ENCODE assay signal across 8 cellular contexts in the genomic region with DNA sequence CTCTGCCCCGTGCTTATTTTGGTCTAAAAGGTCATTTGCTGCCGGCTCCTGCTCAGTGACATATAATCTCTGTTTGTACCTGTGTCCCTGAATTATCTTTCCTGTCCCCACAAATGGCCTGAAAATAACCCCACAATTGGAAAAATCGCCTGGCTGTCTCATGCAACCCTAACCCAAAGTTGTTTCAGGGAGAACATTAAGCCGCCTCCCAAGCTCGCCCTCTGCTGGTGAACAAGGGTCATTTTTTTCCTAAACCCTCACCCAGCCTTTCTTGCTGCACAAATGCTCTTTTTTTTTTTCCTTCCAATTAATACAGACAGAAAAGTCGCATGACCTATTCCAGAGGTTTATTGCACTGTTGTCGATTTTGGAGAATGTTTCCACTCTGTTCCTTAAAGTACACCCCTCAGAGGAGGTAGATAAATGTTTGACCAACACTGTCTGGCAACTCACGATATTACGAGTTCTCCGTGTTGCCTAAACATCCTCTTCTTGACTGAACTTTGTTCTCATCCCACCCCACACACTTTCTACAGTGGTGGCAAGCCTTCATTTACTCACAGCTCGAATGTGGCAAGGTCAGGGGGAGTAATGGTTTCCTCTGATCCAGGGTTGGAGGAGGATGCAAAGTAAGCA.
A peak's percentile ranks its signal among the peaks of the same experiment; 100 is the strongest.
DNase-seq lines count a peak whose midpoint lies in the region; ATAC-seq and TF ChIP-seq lines count a peak whose summit lies in the region.

No MANE protein-coding gene starts in this region.

- no peak overlapping the region for H3K4me3 ChIP-seq in left lung

- no peaks in the 10 kb centered on the region for H3K27me3 Mint-ChIP-seq in activated CD4-positive, alpha-beta T cell treated with anti-CD3 and anti-CD28 coated beads, Interleukin-2, amount 10 ng/mL, durations not matched to agents 24 days and 14 days

- H3K4me1 ChIP-seq in left lung, result peaks cover 0 to 16% of the 10 kb centered on the region in 2 donors

- H3K4me3 Mint-ChIP-seq in activated CD4-positive, alpha-beta T cell treated with anti-CD3 and anti-CD28 coated beads, Interleukin-2, amount 10 ng/mL, durations not matched to agents 24 days and 14 days, result no peak overlapping the region

- H3K36me3 Mint-ChIP-seq in activated CD4-positive, alpha-beta T cell treated with anti-CD3 and anti-CD28 coated beads, Interleukin-2, amount 10 ng/mL, durations not matched to agents 24 days and 14 days (ENCODE audit: low read depth), result no peaks in the 10 kb centered on the region

- H3K27me3 ChIP-seq in left lung, result no peaks in the 10 kb centered on the region

- peak; percentile 59 for ATAC-seq in GM21717 (IDR thresholded peaks at IDR 0.05; ENCODE audit: unreplicated experiment)
- ATAC-seq in left lung, result peak; percentile 87
- no peak for ATAC-seq in GM19397 (IDR thresholded peaks at IDR 0.05; ENCODE audit: unreplicated experiment)

- intact Hi-C loops in activated CD4-positive, alpha-beta T cell treated with anti-CD3 and anti-CD28 coated beads, Interleukin-2, amount 10 ng/mL, durations not matched to agents 24 days and 14 days (cut with micrococcal nuclease), result loop anchor here (1.0 kb wide), 2 partner anchors 385 to 1379 kb away; no protein-coding TSS in a partner anchor
- intact Hi-C loops in left lung (cut with DNase I), result loop anchor here in 1 of 2 donors (10.0 kb wide), 1 partner anchor 369 kb away; no protein-coding TSS in a partner anchor

- DNase-seq in CD1c-positive myeloid dendritic cell (ENCODE audit: extremely low spot score) (peak; percentile 62), NCI-H2227 (lab: John Stamatoyannopoulos, UW; ENCODE audit: unreplicated experiment) (peak; percentile 54), left lung (peak in 1 of 2 donors; percentile 49)
- DNase-seq in activated CD4-positive, alpha-beta T cell treated with anti-CD3 and anti-CD28 coated beads, Interleukin-2, amount 10 ng/mL, durations not matched to agents 24 days and 14 days, result peak; percentile 84
- DNase-seq in stimulated activated CD4-positive, alpha-beta T cell treated with anti-CD3 and anti-CD28 coated beads, TNF-alpha, amount 100 ng/mL, for 1 hour (ENCODE audit: low read depth in 3 of 3, low spot score in 1 of 3), result peak; percentile 19 to 40 (median 30)

- H3K36me3 ChIP-seq in left lung, result no peaks in the 10 kb centered on the region

- H3K9me3 Mint-ChIP-seq in activated CD4-positive, alpha-beta T cell treated with anti-CD3 and anti-CD28 coated beads, Interleukin-2, amount 10 ng/mL, durations not matched to agents 24 days and 14 days, result no peaks in the 10 kb centered on the region

- H3K4me1 Mint-ChIP-seq in activated CD4-positive, alpha-beta T cell treated with anti-CD3 and anti-CD28 coated beads, Interleukin-2, amount 10 ng/mL, durations not matched to agents 24 days and 14 days, result no peaks in the 10 kb centered on the region

- peak; percentile 66 to 67 for TF ChIP-seq CTCF in left lung (IDR thresholded peaks at IDR 0.05)

- no peak overlapping the region for H3K27ac Mint-ChIP-seq in activated CD4-positive, alpha-beta T cell treated with anti-CD3 and anti-CD28 coated beads, Interleukin-2, amount 10 ng/mL, durations not matched to agents 24 days and 14 days

- H3K27ac ChIP-seq in cingulate gyrus (ENCODE audit: low read depth, low read length), result peak overlapping the region; percentile 90
- H3K27ac ChIP-seq in left lung, result peak overlapping the region in 1 of 2 donors; percentile 48

- H3K9me3 ChIP-seq in left lung, result peaks cover 0 to 3% of the 10 kb centered on the region in 2 donors
